12 cellular contexts compared by ENCODE assay signal in genomic region chr16:46687486-46687885, GRCh38. TPM values are rescaled to one million over a fixed set of nuclear protein-coding genes. Genes with fewer than 3 reads are reported as not detected.
DNase-seq lines count a peak whose midpoint lies in the region; ATAC-seq and TF ChIP-seq lines count a peak whose summit lies in the region.
"Had no signal": no experiment of that assay in that cellular context is flagged by ENCODE, and none has a peak within 500 bp of the region (broad histone marks: within the 10 kb centered on the region; RNA-seq: fewer than 3 reads in every experiment).

No MANE protein-coding gene starts in this region.

- no peak overlapping the region for H2BK120ac ChIP-seq in mesendoderm (ENCODE audit: low read depth, low read length)

- no peak overlapping the region for H3K4ac ChIP-seq in mesendoderm (ENCODE audit: low read depth, low read length)

- H3K18ac ChIP-seq in mesendoderm (ENCODE audit: low read length): no peak overlapping the region

- H3K36me3 Mint-ChIP-seq in natural killer cell (no peaks in the 10 kb centered on the region), MCF 10A (ENCODE audit: insufficient read depth, unreplicated experiment) (peaks cover 5% of the 10 kb centered on the region)
- H3K36me3 Mint-ChIP-seq in natural killer cell treated with Interleukin-12 subunit alpha and Interleukin-12 subunit beta and Interleukin-15 and Interleukin-18, amount 100 ng/mL, for 72 hours: peaks cover 8% of the 10 kb centered on the region

- peaks cover 2% of the 10 kb centered on the region for H3K36me3 ChIP-seq in mesendoderm (ENCODE audit: control insufficient read depth, insufficient read depth, low read length)
- H3K36me3 ChIP-seq in uterus: no peaks in the 10 kb centered on the region

- no peak overlapping the region for H2AK5ac ChIP-seq in mesendoderm (ENCODE audit: low read length)

- H3K27me3 Mint-ChIP-seq in natural killer cell (ENCODE audit: low read depth in 2 of 2) (no peaks in the 10 kb centered on the region), MCF 10A (ENCODE audit: insufficient read depth, unreplicated experiment) (no peaks in the 10 kb centered on the region)
- H3K27me3 Mint-ChIP-seq in natural killer cell treated with Interleukin-12 subunit alpha and Interleukin-12 subunit beta and Interleukin-15 and Interleukin-18, amount 100 ng/mL, for 72 hours: no peaks in the 10 kb centered on the region
- H3K27me3 Mint-ChIP-seq: stimulated activated naive CD8-positive, alpha-beta T cell treated with anti-CD3 and anti-CD28 coated beads, Interleukin-15, amount 100 ng/mL, for 72 hours had no signal

- H3K4me1 Mint-ChIP-seq in natural killer cell: peaks cover 27 to 35% of the 10 kb centered on the region in 2 donors
- peaks cover 16 to 37% of the 10 kb centered on the region in 2 donors for H3K4me1 Mint-ChIP-seq in natural killer cell treated with Interleukin-12 subunit alpha and Interleukin-12 subunit beta and Interleukin-15 and Interleukin-18, amount 100 ng/mL, for 72 hours (ENCODE audit: low read depth in 2 of 2)
- H3K4me1 Mint-ChIP-seq in MCF 10A (ENCODE audit: insufficient read depth, unreplicated experiment): peaks cover 46% of the 10 kb centered on the region

- no peaks in the 10 kb centered on the region for H3K27me3 ChIP-seq in mesendoderm (ENCODE audit: insufficient read depth, low read length, poor library complexity)
- H3K27me3 ChIP-seq in uterus: no peaks in the 10 kb centered on the region

- H4K5ac ChIP-seq in mesendoderm (ENCODE audit: low read length): no peak overlapping the region

- DNase-seq in natural killer cell (no peak), MCF 10A (ENCODE audit: unreplicated experiment) (no peak), mesendoderm (peak; percentile 11), NAMALWA (ENCODE audit: low spot score) (no peak), uterus (no peak), NCI-H524 (lab: John Stamatoyannopoulos, UW) (no peak)
- DNase-seq in natural killer cell treated with Interleukin-12 subunit alpha and Interleukin-12 subunit beta and Interleukin-15 and Interleukin-18, amount 100 ng/mL, for 72 hours (ENCODE audit: low spot score): no peak
- DNase-seq: activated CD8-positive, alpha-beta T cell treated with anti-CD3 and anti-CD28 coated beads, Interleukin-2, amount 10 ng/mL, durations not matched to agents 7 days and 5 days; COR-L47; NCI-H526; stimulated activated naive CD8-positive, alpha-beta T cell treated with anti-CD3 and anti-CD28 coated beads, Interleukin-15, amount 100 ng/mL, for 72 hours had no signal

- H3K27ac ChIP-seq in mesendoderm (ENCODE audit: low read depth, low read length) (no peak overlapping the region), uterus (no peak overlapping the region)

- peak overlapping the region; percentile 63 for H3K56ac ChIP-seq in mesendoderm (ENCODE audit: low read length)

- H3K79me2 ChIP-seq in mesendoderm (ENCODE audit: control insufficient read depth, insufficient read depth, low read length): peaks cover 64% of the 10 kb centered on the region

- H3K4me3 ChIP-seq in mesendoderm (ENCODE audit: low read length): no peak overlapping the region
- H3K4me3 ChIP-seq in uterus: peak overlapping the region in 1 of 2 donors; percentile 68

- BruUV-seq in MCF 10A (replicated peaks; lab: Mats Ljungman, UMichigan): TSS peak; percentile 36

- H2BK5ac ChIP-seq in mesendoderm (ENCODE audit: low read length): no peak overlapping the region

- peak overlapping the region; percentile 95 for H3K9ac ChIP-seq in mesendoderm (ENCODE audit: low read length)

- no peak overlapping the region for H3K23ac ChIP-seq in mesendoderm (ENCODE audit: low read length)

- no peak overlapping the region for H4K8ac ChIP-seq in mesendoderm (ENCODE audit: low read depth, low read length)

- WGBS in mesendoderm (ENCODE audit: extremely low coverage, insufficient coverage, low lambda C conversion rate): no CpG with 5 or more reads among the region's 9 CpGs

- H3K27ac Mint-ChIP-seq in natural killer cell (no peak overlapping the region), MCF 10A (ENCODE audit: low read depth, unreplicated experiment) (no peak overlapping the region)
- H3K27ac Mint-ChIP-seq in natural killer cell treated with Interleukin-12 subunit alpha and Interleukin-12 subunit beta and Interleukin-15 and Interleukin-18, amount 100 ng/mL, for 72 hours: no peak overlapping the region
- H3K27ac Mint-ChIP-seq: activated CD8-positive, alpha-beta T cell treated with anti-CD3 and anti-CD28 coated beads, Interleukin-2, amount 10 ng/mL, durations not matched to agents 7 days and 5 days; stimulated activated naive CD8-positive, alpha-beta T cell treated with anti-CD3 and anti-CD28 coated beads, Interleukin-15, amount 100 ng/mL, for 72 hours had no signal

- TF ChIP-seq CTCF in natural killer cell (IDR thresholded peaks at IDR 0.05) (no peak), MCF 10A (IDR thresholded peaks at IDR 0.05; ENCODE audit: unreplicated experiment) (no peak), uterus (IDR thresholded peaks at IDR 0.05) (no peak)

- H3K4me1 ChIP-seq in mesendoderm (ENCODE audit: control insufficient read depth, low read depth, low read length): peaks cover 7% of the 10 kb centered on the region
- H3K4me1 ChIP-seq in uterus: peaks cover 0 to 6% of the 10 kb centered on the region in 2 donors

- POLR2A ChIA-PET in MCF 10A (lab: Yijun Ruan, JAX): interaction anchor here (0.9 to 1.5 kb wide), 2 partner anchors 113 to 141 kb away, joined by 4 read pairs; no protein-coding TSS in a partner anchor

- no peaks in the 10 kb centered on the region for H3K9me3 ChIP-seq in uterus

- CTCF ChIA-PET in MCF 10A (lab: Yijun Ruan, JAX): interaction anchor here (0.6 to 1.5 kb wide), 3 partner anchors 13 to 113 kb away, joined by 3 to 12 read pairs (median 3); no protein-coding TSS in a partner anchor

- ATAC-seq in natural killer cell (no peak), GM21528 (IDR thresholded peaks at IDR 0.05; ENCODE audit: low FRiP score, unreplicated experiment) (no peak)
- no peak for ATAC-seq in natural killer cell treated with Interleukin-12 subunit alpha and Interleukin-12 subunit beta and Interleukin-15 and Interleukin-18, amount 100 ng/mL, for 72 hours
- ATAC-seq: activated CD8-positive, alpha-beta T cell treated with anti-CD3 and anti-CD28 coated beads, Interleukin-2, amount 10 ng/mL, durations not matched to agents 7 days and 5 days; stimulated activated naive CD8-positive, alpha-beta T cell treated with anti-CD3 and anti-CD28 coated beads, Interleukin-15, amount 100 ng/mL, for 72 hours had no signal

- peak overlapping the region; percentile 4 for H3K4me3 Mint-ChIP-seq in natural killer cell
- H3K4me3 Mint-ChIP-seq in natural killer cell treated with Interleukin-12 subunit alpha and Interleukin-12 subunit beta and Interleukin-15 and Interleukin-18, amount 100 ng/mL, for 72 hours: no peak overlapping the region
- no peak overlapping the region for H3K4me3 Mint-ChIP-seq in MCF 10A (ENCODE audit: unreplicated experiment)
- H3K4me3 Mint-ChIP-seq: activated CD8-positive, alpha-beta T cell treated with anti-CD3 and anti-CD28 coated beads, Interleukin-2, amount 10 ng/mL, durations not matched to agents 7 days and 5 days; stimulated activated naive CD8-positive, alpha-beta T cell treated with anti-CD3 and anti-CD28 coated beads, Interleukin-15, amount 100 ng/mL, for 72 hours had no signal

- peaks cover 13% of the 10 kb centered on the region for H3K79me1 ChIP-seq in mesendoderm (ENCODE audit: low read length)

- intact Hi-C loops in natural killer cell (cut with micrococcal nuclease) (no loop called here), MCF 10A (cut with micrococcal nuclease) (loop anchor here (5.0 kb wide), 2 partner anchors 115 to 285 kb away; partner anchors contain the start of gene DNAJA2), uterus (cut with DNase I; ENCODE audit: low total_unique reads) (no loop called here)

- H3K9me3 Mint-ChIP-seq in natural killer cell: no peaks in the 10 kb centered on the region
- H3K9me3 Mint-ChIP-seq in natural killer cell treated with Interleukin-12 subunit alpha and Interleukin-12 subunit beta and Interleukin-15 and Interleukin-18, amount 100 ng/mL, for 72 hours: no peaks in the 10 kb centered on the region
- H3K9me3 Mint-ChIP-seq in MCF 10A (ENCODE audit: unreplicated experiment): no peaks in the 10 kb centered on the region
- H3K9me3 Mint-ChIP-seq: stimulated activated naive CD8-positive, alpha-beta T cell treated with anti-CD3 and anti-CD28 coated beads, Interleukin-15, amount 100 ng/mL, for 72 hours had no signal

- H3K4me2 ChIP-seq in mesendoderm (ENCODE audit: low read length): peak overlapping the region; percentile 87

- TF ChIP-seq POLR2A in uterus (IDR thresholded peaks at IDR 0.05): no peak

- H2BK15ac ChIP-seq in mesendoderm (replicated peaks; ENCODE audit: low read depth): no peak overlapping the region

RNA-seq across cellular contexts. Expression of gene VPS35, which starts 1.5 kb away (rescaled TPM):
- 10 to 100 TPM; 32.8 to 44.1 (median 43.7) TPM for total RNA-seq in natural killer cell
- total RNA-seq in natural killer cell treated with Interleukin-12 subunit alpha and Interleukin-12 subunit beta and Interleukin-15 and Interleukin-18, amount 100 ng/mL, for 72 hours: 10 to 100 TPM; 61.6 to 84.9 TPM
- total RNA-seq in MCF 10A (2022): 68.7 and 72.3 TPM in 2 replicates
- polyA plus RNA-seq in mesendoderm (2013, experiment 1 of 2): 40.0 TPM
- polyA plus RNA-seq in mesendoderm (2013, experiment 2 of 2): 39.1 TPM
- total RNA-seq in uterus: 100 to 1,000 TPM in 1 of 4 donors, 10 to 100 TPM in 3; 23.1 to 183 (median 67.4) TPM

RNA-seq across cellular contexts. Expression of gene ORC6, which starts 2.0 kb away (rescaled TPM):
- total RNA-seq in natural killer cell (10 to 100 TPM in 1 of 3 donors, 1 to 10 TPM in 2; 2.9 to 11.4 (median 5.9) TPM), MCF 10A (2022) (17.0 and 23.2 TPM in 2 replicates), uterus (10 to 100 TPM in 1 of 4 donors, 1 to 10 TPM in 2, not detected in 1; 1.2 to 11.3 (median 1.3) TPM)
- 10 to 100 TPM; 26.1 to 73.1 TPM for total RNA-seq in natural killer cell treated with Interleukin-12 subunit alpha and Interleukin-12 subunit beta and Interleukin-15 and Interleukin-18, amount 100 ng/mL, for 72 hours
- polyA plus RNA-seq in mesendoderm (2013, experiment 1 of 2): 60.9 TPM
- polyA plus RNA-seq in mesendoderm (2013, experiment 2 of 2): 62.5 TPM
